36 cellular contexts compared by ENCODE assay signal in genomic region chr15:35648941-35649340, GRCh38.
"Had no signal": no experiment of that assay in that cellular context is flagged by ENCODE, and none has a peak within 500 bp of the region (broad histone marks: within the 10 kb centered on the region; RNA-seq: fewer than 3 reads in every experiment).

No MANE protein-coding gene starts in this region.

- H3K27ac Mint-ChIP-seq: activated naive CD4-positive, alpha-beta T cell treated with anti-CD3 and anti-CD28 coated beads for 36 hours; activated naive CD4-positive, alpha-beta T cell treated with anti-CD3 and anti-CD28 coated beads, Interleukin-2, amount 10 ng/mL, durations not matched to agents 7 days and 5 days; activated naive CD4-positive, alpha-beta T cell treated with anti-CD3 and anti-CD28 coated beads, Interleukin-2, amount 50 U/mL, for 24 hours; activated naive CD4-positive, alpha-beta T cell treated with anti-CD3 and anti-CD28 coated beads, Interleukin-2, amount 50 U/mL, for 72 hours; activated naive CD8-positive, alpha-beta T cell; activated naive CD8-positive, alpha-beta T cell treated with anti-CD3 and anti-CD28 coated beads for 36 hours; activated naive CD8-positive, alpha-beta T cell treated with anti-CD3 and anti-CD28 coated beads, Interleukin-2, amount 10 ng/mL, durations not matched to agents 7 days and 5 days; activated naive CD8-positive, alpha-beta T cell treated with anti-CD3 and anti-CD28 coated beads, Interleukin-2, amount 50 U/mL, for 24 hours; activated T-cell treated with anti-CD3 and anti-CD28 coated beads, Interleukin-2, amount 50 U/mL, for 72 hours; activated T-helper 1 cell treated with anti-CD3 and anti-CD28 coated beads, Interleukin-12 subunit alpha, Interleukin-12 subunit beta, Interleukin-2, Interleukin-4 antibody, amounts not matched to agents 30 ng/mL and 10 ng/mL and 1 ng/mL, durations not matched to agents 14 hours and 24 hours and 36 hours; activated T-helper 17 cell treated with anti-CD3 and anti-CD28 coated beads, Interleukin-2, amount 50 U/mL, for 72 hours; activated T-helper 2 cell treated with anti-CD3 and anti-CD28 coated beads, Interferon-gamma antibody, Interleukin-2, Interleukin-4, amounts not matched to agents 10 μg/mL and 5 μg/mL and 100 μg/mL, durations not matched to agents 14 hours and 24 hours and 36 hours had no signal

- ATAC-seq: activated naive CD4-positive, alpha-beta T cell treated with anti-CD3 and anti-CD28 coated beads, Interleukin-2, amount 50 U/mL, for 72 hours; activated naive CD8-positive, alpha-beta T cell treated with anti-CD3 and anti-CD28 coated beads, Interleukin-2, amount 50 U/mL, for 24 hours; activated T-cell treated with anti-CD3 and anti-CD28 coated beads, Interleukin-2, amount 50 U/mL, for 72 hours; activated T-helper 17 cell treated with anti-CD3 and anti-CD28 coated beads, Interleukin-2, amount 50 U/mL, for 72 hours; body of pancreas had no signal

- H3K4me1 ChIP-seq: adrenal gland, ascending aorta, breast epithelium, colonic mucosa had no signal

- H3K4me3 ChIP-seq: adrenal gland, ascending aorta, body of pancreas, breast epithelium, cardiac muscle cell, colonic mucosa had no signal

- H3K27ac ChIP-seq: adrenal gland, ascending aorta, body of pancreas, brain microvascular endothelial cell, breast epithelium, cardiac muscle cell, colonic mucosa had no signal

- H3K36me3 Mint-ChIP-seq: activated naive CD4-positive, alpha-beta T cell treated with anti-CD3 and anti-CD28 coated beads, Interleukin-2, amount 10 ng/mL, durations not matched to agents 7 days and 5 days; activated naive CD4-positive, alpha-beta T cell treated with anti-CD3 and anti-CD28 coated beads, Interleukin-2, amount 50 U/mL, for 24 hours; activated naive CD4-positive, alpha-beta T cell treated with anti-CD3 and anti-CD28 coated beads, Interleukin-2, amount 50 U/mL, for 72 hours; activated naive CD8-positive, alpha-beta T cell; activated naive CD8-positive, alpha-beta T cell treated with anti-CD3 and anti-CD28 coated beads for 36 hours; brain had no signal

- H3K4me3 Mint-ChIP-seq: activated naive CD4-positive, alpha-beta T cell treated with anti-CD3 and anti-CD28 coated beads for 36 hours; activated naive CD4-positive, alpha-beta T cell treated with anti-CD3 and anti-CD28 coated beads, Interleukin-2, amount 10 ng/mL, durations not matched to agents 7 days and 5 days; activated naive CD4-positive, alpha-beta T cell treated with anti-CD3 and anti-CD28 coated beads, Interleukin-2, amount 50 U/mL, for 24 hours; activated naive CD8-positive, alpha-beta T cell; activated naive CD8-positive, alpha-beta T cell treated with anti-CD3 and anti-CD28 coated beads for 36 hours; activated naive CD8-positive, alpha-beta T cell treated with anti-CD3 and anti-CD28 coated beads, Interleukin-2, amount 10 ng/mL, durations not matched to agents 7 days and 5 days; activated naive CD8-positive, alpha-beta T cell treated with anti-CD3 and anti-CD28 coated beads, Interleukin-2, amount 50 U/mL, for 24 hours; activated T-cell treated with anti-CD3 and anti-CD28 coated beads, Interleukin-2, amount 50 U/mL, for 72 hours; activated T-helper 1 cell treated with anti-CD3 and anti-CD28 coated beads, Interleukin-12 subunit alpha, Interleukin-12 subunit beta, Interleukin-2, Interleukin-4 antibody, amounts not matched to agents 30 ng/mL and 10 ng/mL and 1 ng/mL, durations not matched to agents 14 hours and 24 hours and 36 hours; activated T-helper 17 cell treated with anti-CD3 and anti-CD28 coated beads, Interleukin-2, amount 50 U/mL, for 72 hours; brain; central memory CD8-positive, alpha-beta T cell had no signal

- H3K27me3 Mint-ChIP-seq: activated naive CD4-positive, alpha-beta T cell treated with anti-CD3 and anti-CD28 coated beads, Interleukin-2, amount 10 ng/mL, durations not matched to agents 7 days and 5 days; brain; central memory CD8-positive, alpha-beta T cell had no signal

- H3K27me3 ChIP-seq: adrenal gland, ascending aorta, body of pancreas, brain microvascular endothelial cell, breast epithelium, cardiac muscle cell, colonic mucosa had no signal

- H3K4me1 Mint-ChIP-seq: activated naive CD4-positive, alpha-beta T cell treated with anti-CD3 and anti-CD28 coated beads, Interleukin-2, amount 10 ng/mL, durations not matched to agents 7 days and 5 days; activated naive CD4-positive, alpha-beta T cell treated with anti-CD3 and anti-CD28 coated beads, Interleukin-2, amount 50 U/mL, for 24 hours; activated naive CD8-positive, alpha-beta T cell treated with anti-CD3 and anti-CD28 coated beads for 36 hours; activated naive CD8-positive, alpha-beta T cell treated with anti-CD3 and anti-CD28 coated beads, Interleukin-2, amount 10 ng/mL, durations not matched to agents 7 days and 5 days; activated naive CD8-positive, alpha-beta T cell treated with anti-CD3 and anti-CD28 coated beads, Interleukin-2, amount 50 U/mL, for 24 hours; activated T-helper 17 cell treated with anti-CD3 and anti-CD28 coated beads, Interleukin-2, amount 50 U/mL, for 72 hours; central memory CD8-positive, alpha-beta T cell had no signal

- DNase-seq: activated effector memory CD4-positive, alpha-beta T cell treated with anti-CD3 and anti-CD28 coated beads, Interleukin-2, amount 50 U/mL, for 16 hours; activated effector memory CD4-positive, alpha-beta T cell treated with Interleukin-2 at 50 U/mL for 16 hours; activated gamma-delta T cell; activated gamma-delta T cell treated with Interleukin-2 at 50 U/mL for 16 hours; activated naive CD4-positive, alpha-beta T cell; activated naive CD4-positive, alpha-beta T cell treated with anti-CD3 and anti-CD28 coated beads for 36 hours; activated naive CD4-positive, alpha-beta T cell treated with anti-CD3 and anti-CD28 coated beads, Interleukin-2, amount 10 ng/mL, durations not matched to agents 7 days and 5 days; activated naive CD4-positive, alpha-beta T cell treated with anti-CD3 and anti-CD28 coated beads, Interleukin-2, amount 50 U/mL, for 16 hours; activated naive CD4-positive, alpha-beta T cell treated with Interleukin-2 at 50 U/mL for 16 hours; activated naive CD8-positive, alpha-beta T cell treated with anti-CD3 and anti-CD28 coated beads for 36 hours; activated naive CD8-positive, alpha-beta T cell treated with anti-CD3 and anti-CD28 coated beads, Interleukin-2, amount 10 ng/mL, durations not matched to agents 7 days and 5 days; activated naive CD8-positive, alpha-beta T cell treated with anti-CD3 and anti-CD28 coated beads, Interleukin-2, amount 50 U/mL, for 24 hours; activated T-cell treated with anti-CD3 and anti-CD28 coated beads, Interleukin-2, amount 50 U/mL, for 48 hours; activated T-cell treated with anti-CD3 and anti-CD28 coated beads, Interleukin-2, amount 50 U/mL, for 72 hours; adrenal gland; amniotic stem cell; amygdala; anterior cingulate cortex; aorta; brain microvascular endothelial cell; caudate nucleus; central memory CD4-positive, alpha-beta T cell; cerebellar nuclear complex; colonic mucosa had no signal

- H3K9me3 Mint-ChIP-seq: activated naive CD4-positive, alpha-beta T cell treated with anti-CD3 and anti-CD28 coated beads for 36 hours; activated naive CD4-positive, alpha-beta T cell treated with anti-CD3 and anti-CD28 coated beads, Interleukin-2, amount 10 ng/mL, durations not matched to agents 7 days and 5 days; activated naive CD4-positive, alpha-beta T cell treated with anti-CD3 and anti-CD28 coated beads, Interleukin-2, amount 50 U/mL, for 24 hours; activated naive CD8-positive, alpha-beta T cell treated with anti-CD3 and anti-CD28 coated beads, Interleukin-2, amount 50 U/mL, for 24 hours; activated T-helper 17 cell treated with anti-CD3 and anti-CD28 coated beads, Interleukin-2, amount 50 U/mL, for 72 hours; activated T-helper 2 cell treated with anti-CD3 and anti-CD28 coated beads, Interferon-gamma antibody, Interleukin-2, Interleukin-4, amounts not matched to agents 10 μg/mL and 5 μg/mL and 100 μg/mL, durations not matched to agents 14 hours and 24 hours and 36 hours; central memory CD8-positive, alpha-beta T cell had no signal

- H3K36me3 ChIP-seq: adrenal gland, ascending aorta, brain microvascular endothelial cell, breast epithelium, cardiac muscle cell, colonic mucosa had no signal

- H3K9me3 ChIP-seq: adrenal gland, ascending aorta, body of pancreas, breast epithelium, colonic mucosa had no signal
